Comparison of ENCODE assay signal across 8 cellular contexts in genomic region chr12:22101749-22102243, GRCh38. TPM values are rescaled to one million over a fixed set of nuclear protein-coding genes. Genes with fewer than 3 reads are reported as not detected.
A peak's percentile ranks its signal among the peaks of the same experiment; 100 is the strongest.
DNase-seq lines count a peak whose midpoint lies in the region; ATAC-seq and TF ChIP-seq lines count a peak whose summit lies in the region.

No MANE protein-coding gene starts in this region.

- TF ChIP-seq CTCF in right lobe of liver (IDR thresholded peaks at IDR 0.05): no peak

- H3K9ac ChIP-seq in adipocyte (ENCODE audit: low read length): peak overlapping the region; percentile 26

- ATAC-seq in GM18505 (IDR thresholded peaks at IDR 0.05; ENCODE audit: unreplicated experiment): peak; percentile 38
- ATAC-seq in HG02678 (IDR thresholded peaks at IDR 0.05; ENCODE audit: unreplicated experiment): peak; percentile 33
- ATAC-seq in right lobe of liver: peak; percentile 26 to 36 (median 30)

- no peak for TF ChIP-seq POLR2A in GM18505 (IDR thresholded peaks at IDR 0.05; ENCODE audit: borderline replicate concordance, extremely low read depth, insufficient read depth, insufficient read length)
- no peak for TF ChIP-seq POLR2A in right lobe of liver (IDR thresholded peaks at IDR 0.05)

- no peak overlapping the region for H3K4me3 ChIP-seq in adipocyte (ENCODE audit: low read length)
- H3K4me3 ChIP-seq in right lobe of liver: no peak overlapping the region

- H3K4me1 ChIP-seq in adipocyte (ENCODE audit: control insufficient read depth, insufficient read depth, low read length): peaks cover 14% of the 10 kb centered on the region
- H3K4me1 ChIP-seq in right lobe of liver: no peaks in the 10 kb centered on the region

- 55% methylated on average over 3 of the region's 5 CpGs for WGBS in right lobe of liver (ENCODE audit: insufficient coverage, low coverage, low lambda C conversion rate, missing lambda C conversion rate)

- H3K27me3 ChIP-seq in adipocyte (replicated peaks; ENCODE audit: control insufficient read depth, insufficient read depth, low read length): no peaks in the 10 kb centered on the region
- H3K27me3 ChIP-seq in right lobe of liver: no peaks in the 10 kb centered on the region

- DNase-seq in adipocyte (ENCODE audit: low read depth) (peak; percentile 54), right lobe of liver (no peak), GM19238 (ENCODE audit: insufficient read length, low spot score) (no peak), RKO (ENCODE audit: low spot score) (no peak), cerebellar nuclear complex (lab: John Stamatoyannopoulos, UW) (no peak), NCI-H1417 treated with DMSO at 0.1 percent for 48 hours (lab: John Stamatoyannopoulos, UW) (no peak)

- intact Hi-C loops in right lobe of liver (cut with DNase I): no loop called here

- H3K9me3 ChIP-seq in adipocyte (ENCODE audit: control insufficient read depth, low read length) (peaks cover 2% of the 10 kb centered on the region), right lobe of liver (no peaks in the 10 kb centered on the region)

- H3K27ac ChIP-seq in right lobe of liver: no peak overlapping the region

- H3K36me3 ChIP-seq in adipocyte (ENCODE audit: control insufficient read depth, insufficient read depth, low read length, severe bottlenecking) (no peaks in the 10 kb centered on the region), right lobe of liver (no peaks in the 10 kb centered on the region)

RNA-seq across cellular contexts. Expression of gene CMAS, which starts 55.8 kb away (rescaled TPM):
- total RNA-seq in right lobe of liver: 10 to 100 TPM; 20.8 to 44.1 (median 27.6) TPM
